Comparison of ENCODE assay signal across 10 cellular contexts in genomic region chr4:102761902-102762301, GRCh38. TPM values are rescaled to one million over a fixed set of nuclear protein-coding genes. Genes with fewer than 3 reads are reported as not detected.
DNase-seq lines count a peak whose midpoint lies in the region; ATAC-seq and TF ChIP-seq lines count a peak whose summit lies in the region.
"Had no signal": no experiment of that assay in that cellular context is flagged by ENCODE, and none has a peak within 500 bp of the region (broad histone marks: within the 10 kb centered on the region; RNA-seq: fewer than 3 reads in every experiment).

No MANE protein-coding gene starts in this region.

- H4K20me1 ChIP-seq in hepatocyte (ENCODE audit: insufficient read depth, poor library complexity, severe bottlenecking), result peaks cover 4% of the 10 kb centered on the region

- H3K27ac ChIP-seq in SJCRH30, result no peak overlapping the region
- H3K27ac ChIP-seq in hepatocyte, result peak overlapping the region; percentile 88

- peaks cover 33% of the 10 kb centered on the region for H3K4me1 Mint-ChIP-seq in T-helper 2 cell treated with Interferon-gamma antibody and Interleukin-4, amounts not matched to agents 5 μg/mL and 100 μg/mL, for 36 hours (ENCODE audit: low read depth)

- H3K4me2 ChIP-seq in hepatocyte, result peak overlapping the region; percentile 80
- peak overlapping the region; percentile 91 for H3K4me2 ChIP-seq in skeletal muscle satellite cell (ENCODE audit: low read length)

- H3K9ac ChIP-seq in skeletal muscle satellite cell (ENCODE audit: low read depth, low read length), result no peak overlapping the region

- H3K27ac Mint-ChIP-seq in T-helper 2 cell treated with Interferon-gamma antibody and Interleukin-4, amounts not matched to agents 5 μg/mL and 100 μg/mL, for 36 hours, result no peak overlapping the region

- H3K27me3 ChIP-seq in SJCRH30 (no peaks in the 10 kb centered on the region), hepatocyte (no peaks in the 10 kb centered on the region), skeletal muscle satellite cell (ENCODE audit: control insufficient read depth, insufficient read depth, low read length) (no peaks in the 10 kb centered on the region)

- peaks cover 19% of the 10 kb centered on the region for H3K27me3 Mint-ChIP-seq in T-helper 2 cell treated with Interferon-gamma antibody and Interleukin-4, amounts not matched to agents 5 μg/mL and 100 μg/mL, for 36 hours (ENCODE audit: low read depth)

- no peaks in the 10 kb centered on the region for H3K9me3 Mint-ChIP-seq in T-helper 2 cell treated with Interferon-gamma antibody and Interleukin-4, amounts not matched to agents 5 μg/mL and 100 μg/mL, for 36 hours

- peak overlapping the region; percentile 90; the same call in 1 of the 2 replicates for H3K4me3 ChIP-seq in SJCRH30
- peak overlapping the region; percentile 75 for H3K4me3 ChIP-seq in hepatocyte
- no peak overlapping the region for H3K4me3 ChIP-seq in skeletal muscle satellite cell (ENCODE audit: low read length)

- H2AFZ ChIP-seq in hepatocyte, result peak overlapping the region; percentile 88

- H3K4me1 ChIP-seq in SJCRH30, result no peaks in the 10 kb centered on the region
- peaks cover 7% of the 10 kb centered on the region for H3K4me1 ChIP-seq in hepatocyte (ENCODE audit: insufficient read depth)
- H3K4me1 ChIP-seq in skeletal muscle satellite cell (ENCODE audit: control insufficient read depth, insufficient read depth, low read length), result peaks cover 9% of the 10 kb centered on the region

- H3K9me3 ChIP-seq in SJCRH30 (replicated peaks) (no peaks in the 10 kb centered on the region), hepatocyte (ENCODE audit: low read depth) (no peaks in the 10 kb centered on the region), skeletal muscle satellite cell (replicated peaks; ENCODE audit: low read length) (no peaks in the 10 kb centered on the region)

- peak overlapping the region; percentile 94 for H3K4me3 Mint-ChIP-seq in T-helper 2 cell treated with Interferon-gamma antibody and Interleukin-4, amounts not matched to agents 5 μg/mL and 100 μg/mL, for 36 hours

- DNase-seq in T-helper 2 cell treated with Interferon-gamma antibody and Interleukin-4, amounts not matched to agents 5 μg/mL and 100 μg/mL, for 36 hours (ENCODE audit: low spot score), result no peak
- DNase-seq in T-helper 2 cell (no peak), SJCRH30 (no peak), hepatocyte (ENCODE audit: low spot score) (no peak), NCI-H446 (lab: John Stamatoyannopoulos, UW) (no peak), germinal center (ENCODE audit: low spot score) (no peak)
- DNase-seq: GOT3, trophoblast cell had no signal

- no peaks in the 10 kb centered on the region for H3K36me3 ChIP-seq in SJCRH30
- no peaks in the 10 kb centered on the region for H3K36me3 ChIP-seq in hepatocyte (replicated peaks; ENCODE audit: insufficient read depth, low read depth)
- H3K36me3 ChIP-seq in skeletal muscle satellite cell (ENCODE audit: insufficient read depth, low read length), result no peaks in the 10 kb centered on the region

- H3K79me2 ChIP-seq in hepatocyte, result peaks cover 32% of the 10 kb centered on the region

- no peak for TF ChIP-seq CTCF in hepatocyte (IDR thresholded peaks at IDR 0.05; ENCODE audit: poor library complexity)

- 76% methylated on average over 14 of the region's 14 CpGs for WGBS in hepatocyte (ENCODE audit: low lambda C conversion rate, missing lambda C conversion rate)

- no peak for ATAC-seq in GM21515 (IDR thresholded peaks at IDR 0.05; ENCODE audit: unreplicated experiment)

- H3K9me2 ChIP-seq in hepatocyte (replicated peaks; ENCODE audit: insufficient read depth), result no peaks in the 10 kb centered on the region

- H3K36me3 Mint-ChIP-seq in T-helper 2 cell treated with Interferon-gamma antibody and Interleukin-4, amounts not matched to agents 5 μg/mL and 100 μg/mL, for 36 hours (ENCODE audit: low read depth), result peaks cover 12% of the 10 kb centered on the region

RNA-seq across cellular contexts. Expression of gene MANBA, which starts 1.1 kb away (rescaled TPM):
- total RNA-seq in SJCRH30 (2014; rRNA removed; shearing (Covaris generic)), result 13.5 and 14.1 TPM in 2 replicates
- 91.4 and 98.1 TPM in 2 replicates for total RNA-seq in hepatocyte
- 37.5 and 52.0 TPM in 2 replicates for polyA plus RNA-seq in hepatocyte
- 18.0 and 18.8 TPM in 2 replicates for total RNA-seq in skeletal muscle satellite cell (2012; rRNA removed)
